In the genomic region with DNA sequence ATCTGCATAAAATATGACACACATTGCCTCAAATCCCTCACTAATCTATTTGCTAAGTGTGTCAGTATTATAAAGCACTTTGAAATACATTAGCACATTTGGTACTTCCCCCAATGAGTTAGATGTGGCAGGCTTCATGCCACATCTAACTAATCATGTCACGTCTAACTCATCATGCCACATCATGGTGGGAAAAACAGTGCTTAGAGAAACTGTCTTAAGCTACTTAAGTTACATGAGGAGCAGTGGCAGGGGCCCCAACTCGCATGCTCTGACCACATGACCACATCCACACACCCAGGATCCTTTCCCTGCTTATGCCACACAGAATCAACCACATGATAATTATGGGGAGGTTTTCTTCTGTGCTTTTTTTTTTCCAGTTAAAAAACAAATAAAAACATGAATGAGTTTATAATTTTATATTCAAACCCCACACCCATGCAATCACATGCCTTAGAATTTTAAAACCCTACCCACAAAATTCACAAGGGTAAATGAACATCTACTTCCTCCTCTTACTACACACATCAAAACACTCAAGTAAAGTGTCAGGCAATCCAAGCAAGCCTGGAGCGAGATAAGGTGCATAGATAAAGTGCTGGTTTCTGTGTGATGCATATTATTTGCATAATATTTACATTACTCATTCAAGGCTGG, we compare ENCODE assay signal across 10 cellular contexts. TPM values are rescaled to one million over a fixed set of nuclear protein-coding genes. Genes with fewer than 3 reads are reported as not detected.
A peak's percentile ranks its signal among the peaks of the same experiment; 100 is the strongest.
DNase-seq lines count a peak whose midpoint lies in the region; ATAC-seq and TF ChIP-seq lines count a peak whose summit lies in the region.
"Had no signal": no experiment of that assay in that cellular context is flagged by ENCODE, and none has a peak within 500 bp of the region (broad histone marks: within the 10 kb centered on the region; RNA-seq: fewer than 3 reads in every experiment).

No MANE protein-coding gene starts in this region.

- peak; percentile 55 for ATAC-seq in GM21576 (IDR thresholded peaks at IDR 0.05; ENCODE audit: unreplicated experiment)
- no peak for ATAC-seq in Right ventricle myocardium superior (ENCODE audit: poor library complexity)

- DNase-seq in GM12865 (ENCODE audit: low read depth) (peak; percentile 90), fibroblast of peridontal ligament (ENCODE audit: extremely low read depth) (peak; percentile 18), AG20443 (ENCODE audit: low spot score) (no peak), Right ventricle myocardium superior (no peak)
- peak; percentile 45 for DNase-seq in Jurkat, Clone E6-1 (ENCODE audit: low read depth, low spot score)
- DNase-seq in effector CD8-positive, alpha-beta T cell (lab: John Stamatoyannopoulos, UW) = no peak
- DNase-seq in stimulated activated CD4-positive, alpha-beta T cell treated with anti-CD3 and anti-CD28 coated beads, Interleukin-12 subunit alpha, Interleukin-12 subunit beta, amount 100 ng/mL, for 4 hours = no peak
- DNase-seq: activated T-cell treated with anti-CD3 and anti-CD28 coated beads for 4 hours, NCI-H2029 treated with DMSO at 0.1 percent for 48 hours had no signal

- intact Hi-C loops in Right ventricle myocardium superior (cut with DNase I) = no loop called here

- TF ChIP-seq CTCF in GM12865 (IDR thresholded peaks at IDR 0.05; ENCODE audit: insufficient read depth, low read depth, low read length, missing control alignments) = no peak

- H3K4me3 ChIP-seq in GM12865 (ENCODE audit: low read depth, low read length) = peak overlapping the region; percentile 60
- H3K4me3 ChIP-seq in Jurkat, Clone E6-1 (ENCODE audit: low read length) = no peak overlapping the region

RNA-seq across cellular contexts. Expression of a gene that starts 1.6 kb away (rescaled TPM):
- polyA plus RNA-seq in Jurkat, Clone E6-1 (2012; ENCODE audit: insufficient read depth, insufficient read length) = not detected
- total RNA-seq in Right ventricle myocardium superior = not detected

Comparison
In these comparisons a context has a peak if more than half of its experiments do, and no peak if none do; other contexts are left out.
1. DNase-seq: peak in GM12865 (single experiment), Jurkat, Clone E6-1 (single experiment) and fibroblast of peridontal ligament (single experiment); none in AG20443 (single experiment), effector CD8-positive, alpha-beta T cell (single experiment), stimulated activated CD4-positive, alpha-beta T cell treated with anti-CD3 and anti-CD28 coated beads, Interleukin-12 subunit alpha, Interleukin-12 subunit beta, amount 100 ng/mL, for 4 hours (single experiment) and Right ventricle myocardium superior (single experiment).